Comparison of ENCODE assay signal across 8 cellular contexts in genomic region chr9:21994996-21995651, GRCh38. TPM values are rescaled to one million over a fixed set of nuclear protein-coding genes. Genes with fewer than 3 reads are reported as not detected.
DNase-seq lines count a peak whose midpoint lies in the region; ATAC-seq, FAIRE-seq and TF ChIP-seq lines count a peak whose summit lies in the region.

No MANE protein-coding gene starts in this region.

- H3K27ac Mint-ChIP-seq in T-cell = peak overlapping the region; percentile 86 to 94

- WGBS in GM12878 (ENCODE audit: insufficient coverage, insufficient replicate concordance, low lambda C conversion rate, missing lambda C conversion rate) = 1% methylated on average over 53 of the region's 56 CpGs

- ATAC-seq in HCT116 (peak; percentile 72), T-cell (replicated peaks in 1 of 4) (peak; percentile 73 to 81 (median 76)), GM12878 (peak; percentile 82)

- H3K27ac ChIP-seq in HCT116 (ENCODE audit: low read depth, low read length) (peak overlapping the region; percentile 89), MM.1S (ENCODE audit: low read length) (peak overlapping the region; percentile 16; the same call in 1 of the 2 replicates), GM12878 (ENCODE audit: control insufficient read depth, insufficient read depth) (peak overlapping the region; percentile 91), iPS-20b (ENCODE audit: low read length) (no peak overlapping the region)

- H2AFZ ChIP-seq in HCT116 (ENCODE audit: low read depth, low read length, poor library complexity, severe bottlenecking) = peak overlapping the region; percentile 69
- H2AFZ ChIP-seq in MM.1S (ENCODE audit: low read length) = no peak overlapping the region
- H2AFZ ChIP-seq in GM12878 (ENCODE audit: control insufficient read depth, low read depth, low read length) = peak overlapping the region; percentile 93

- H3K79me2 ChIP-seq in HCT116 (ENCODE audit: insufficient read depth, low read length) = peaks cover 56% of the 10 kb centered on the region
- H3K79me2 ChIP-seq in MM.1S (ENCODE audit: low read length) = no peaks in the 10 kb centered on the region
- peaks cover 30% of the 10 kb centered on the region for H3K79me2 ChIP-seq in GM12878 (ENCODE audit: control insufficient read depth, insufficient read depth, low read length)

- peak overlapping the region; percentile 91 to 96 (median 93) for H3K4me3 Mint-ChIP-seq in T-cell

- peaks cover 16 to 17% (median 17%) of the 10 kb centered on the region in 3 donors for H3K4me1 Mint-ChIP-seq in T-cell

- H3K9ac ChIP-seq in HCT116 (ENCODE audit: low read length) (peak overlapping the region; percentile 86), MM.1S (ENCODE audit: low read length) (no peak overlapping the region), GM12878 (ENCODE audit: control insufficient read depth, insufficient read depth, low read length) (peak overlapping the region; percentile 93), iPS-20b (ENCODE audit: low read depth, low read length) (no peak overlapping the region), skeletal muscle satellite cell (ENCODE audit: low read depth, low read length) (peak overlapping the region; percentile 89)

- peak; percentile 86 for FAIRE-seq in GM12878 (lab: Jason Lieb, UNC)
- FAIRE-seq in H54 (lab: Jason Lieb, UNC) = no peak

- H3K9me2 ChIP-seq in HCT116 (ENCODE audit: insufficient read depth) (no peaks in the 10 kb centered on the region), MM.1S (replicated peaks; ENCODE audit: insufficient read depth, low read length) (no peaks in the 10 kb centered on the region)

- TF ChIP-seq CTCF in GM12873 (IDR thresholded peaks at IDR 0.05; ENCODE audit: insufficient read depth, low read depth, low read length, missing control alignments) (peak; percentile 11), HCT116 (IDR thresholded peaks at IDR 0.05 in 2 of 3, conservative IDR thresholded peaks at IDR 0.05 in 1 of 3; ENCODE audit: borderline replicate concordance in 1 of 3, insufficient read depth in 1 of 3, low read depth in 2 of 3, low read length in 2 of 3) (no peak), MM.1S (IDR thresholded peaks at IDR 0.05; ENCODE audit: low read length) (no peak), GM12878 (IDR thresholded peaks at IDR 0.05 in 2 of 3, conservative IDR thresholded peaks at IDR 0.05 in 1 of 3; ENCODE audit: control insufficient read depth in 2 of 3, extremely low read depth in 1 of 3, insufficient read depth in 1 of 3, low read depth in 3 of 3, low read length in 3 of 3) (no peak)

- no peaks in the 10 kb centered on the region for H3F3A ChIP-seq in MM.1S (ENCODE audit: insufficient read depth, low read length)

- POLR2A ChIA-PET in HCT116 (lab: Charles Lee) (interaction anchor here (0.6 to 1.4 kb wide), 4 partner anchors 13 to 46 kb away, joined by 3 to 5 read pairs (median 4); partner anchors contain the start of gene CDKN2B), T-cell (lab: Charles Lee) (interaction anchor here (0.6 to 1.0 kb wide), 3 partner anchors 13 to 39 kb away, joined by 3 to 7 read pairs (median 5); no protein-coding TSS in a partner anchor), GM12878 (lab: Charles Lee) (no interaction called here)

- H3K4me3 ChIP-seq in HCT116 (replicated peaks in 1 of 2; ENCODE audit: low read depth in 1 of 2, low read length in 2 of 2) (peak overlapping the region; percentile 79 to 81), MM.1S (ENCODE audit: low read length) (no peak overlapping the region), GM12878 (peak overlapping the region; percentile 89), iPS-20b (ENCODE audit: low read length) (peak overlapping the region; percentile 80), skeletal muscle satellite cell (ENCODE audit: low read length) (peak overlapping the region; percentile 90)

- peaks cover 3 to 6% of the 10 kb centered on the region in 2 donors for H3K27me3 Mint-ChIP-seq in T-cell

- H3K9me3 Mint-ChIP-seq in T-cell = no peaks in the 10 kb centered on the region

- intact Hi-C loops in HCT116 (cut with micrococcal nuclease) = no loop called here
- intact Hi-C loops in GM12878 (cut with micrococcal nuclease; ENCODE audit: unreplicated experiment) = loop anchor here (5.0 kb wide), 1 partner anchor 163 kb away; no protein-coding TSS in a partner anchor

- CTCF ChIA-PET in HCT116 (lab: Charles Lee) = interaction anchor here (0.7 to 3.2 kb wide), 5 partner anchors 14 to 249 kb away, joined by 3 to 36 read pairs (median 4); partner anchors contain the start of gene CDKN2B
- CTCF ChIA-PET in T-cell (lab: Charles Lee) = interaction anchor here (0.6 to 4.3 kb wide), 6 partner anchors 12 to 497 kb away, joined by 3 to 24 read pairs (median 4); partner anchors contain the start of gene CDKN2B (in 1 of the 2)
- CTCF ChIA-PET in GM12878 (lab: Yijun Ruan, JAX) = interaction anchor here (0.6 to 7.9 kb wide), 6 partner anchors 13 to 1110 kb away, joined by 3 to 54 read pairs (median 4); partner anchors contain the start of gene CDKN2B

- BruUV-seq in HCT116 (replicated peaks; lab: Mats Ljungman, UMichigan) = no TSS peak
- TSS peak; percentile 68 for BruUV-seq in GM12878 (replicated peaks; lab: Mats Ljungman, UMichigan)

- no peak for TF ChIP-seq POLR2A in HCT116 (IDR thresholded peaks at IDR 0.05; ENCODE audit: borderline replicate concordance, extremely low read depth, insufficient read depth, insufficient read length)
- peak; percentile 69 for TF ChIP-seq POLR2A in GM12878 (IDR thresholded peaks at IDR 0.05; ENCODE audit: low read depth, low read length)
- TF ChIP-seq POLR2A in H54 (IDR thresholded peaks at IDR 0.05; ENCODE audit: low read depth, low read length) = no peak

- no peaks in the 10 kb centered on the region for H3K9me3 ChIP-seq in HCT116 (ENCODE audit: control insufficient read depth in 1 of 2, insufficient read depth in 1 of 2, low read depth in 1 of 2, low read length in 2 of 2)
- no peaks in the 10 kb centered on the region for H3K9me3 ChIP-seq in MM.1S (replicated peaks; ENCODE audit: insufficient read depth, low read length)
- H3K9me3 ChIP-seq in GM12878 (replicated peaks; ENCODE audit: control insufficient read depth, insufficient read depth, low read length) = no peaks in the 10 kb centered on the region
- H3K9me3 ChIP-seq in iPS-20b (ENCODE audit: insufficient read depth, low read depth, low read length) = no peaks in the 10 kb centered on the region
- no peaks in the 10 kb centered on the region for H3K9me3 ChIP-seq in skeletal muscle satellite cell (replicated peaks; ENCODE audit: low read length)

- H3K4me2 ChIP-seq in HCT116 (ENCODE audit: low read length) (peak overlapping the region; percentile 91), MM.1S (ENCODE audit: low read depth, low read length) (no peak overlapping the region), GM12878 (ENCODE audit: control insufficient read depth, insufficient read depth) (peak overlapping the region; percentile 96), skeletal muscle satellite cell (ENCODE audit: low read length) (peak overlapping the region; percentile 83)

- TF ChIP-seq EP300 in GM12878 (IDR thresholded peaks at IDR 0.05; ENCODE audit: borderline replicate concordance in 1 of 2, control insufficient read depth in 1 of 2, low read depth in 2 of 2, low read length in 2 of 2) = no peak

- H4K20me1 ChIP-seq in HCT116 (ENCODE audit: insufficient read depth) (no peaks in the 10 kb centered on the region), MM.1S (ENCODE audit: insufficient read depth, low read length) (no peaks in the 10 kb centered on the region), GM12878 (ENCODE audit: control insufficient read depth, insufficient read depth) (no peaks in the 10 kb centered on the region)

- DNase-seq in HCT116 (ENCODE audit: low read depth, low spot score) (peak; percentile 56), MM.1S (no peak), T-cell (peak; percentile 36 to 80 (median 69)), GM12878 (ENCODE audit: low read depth, low spot score) (peak; percentile 55), H54 (ENCODE audit: insufficient read length, low spot score) (no peak)

- RAD21 ChIA-PET in HCT116 (lab: Charles Lee; ENCODE audit: low non-redundant PET in 1 of 2, low total read pairs in 2 of 2, uncharacterized antibody in 2 of 2, unreplicated experiment in 2 of 2) (interaction anchor here (0.6 to 0.7 kb wide), 3 partner anchors 20 to 106 kb away, joined by 3 to 5 read pairs (median 4); no protein-coding TSS in a partner anchor), GM12878 (lab: Charles Lee; ENCODE audit: unreplicated experiment) (interaction anchor here (1.4 to 1.9 kb wide), 3 partner anchors 8 to 182 kb away, joined by 3 to 6 read pairs (median 4); partner anchors contain the start of gene CDKN2B)

- H3K4me1 ChIP-seq in HCT116 (ENCODE audit: control insufficient read depth in 1 of 2, insufficient read depth in 2 of 2, low read length in 2 of 2) = peaks cover 4 to 19% of the 10 kb centered on the region in 2 experiments; a peak in 3 of 4 replicates
- no peaks in the 10 kb centered on the region for H3K4me1 ChIP-seq in MM.1S (ENCODE audit: low read length)
- H3K4me1 ChIP-seq in GM12878 (ENCODE audit: control insufficient read depth, insufficient read depth, low read length) = peaks cover 4% of the 10 kb centered on the region; the same call in 1 of the 2 replicates
- peaks cover 17% of the 10 kb centered on the region for H3K4me1 ChIP-seq in iPS-20b (ENCODE audit: insufficient read depth, low read length)
- peaks cover 26% of the 10 kb centered on the region for H3K4me1 ChIP-seq in skeletal muscle satellite cell (ENCODE audit: control insufficient read depth, insufficient read depth, low read length)

- H3K36me3 ChIP-seq in HCT116 (ENCODE audit: control insufficient read depth in 1 of 2, insufficient read depth in 2 of 2, low read length in 2 of 2) = no peaks in the 10 kb centered on the region
- no peaks in the 10 kb centered on the region for H3K36me3 ChIP-seq in MM.1S (replicated peaks; ENCODE audit: insufficient read depth, low read length)
- no peaks in the 10 kb centered on the region for H3K36me3 ChIP-seq in GM12878 (ENCODE audit: control insufficient read depth in 2 of 2, insufficient read depth in 2 of 2, low read length in 1 of 2)
- no peaks in the 10 kb centered on the region for H3K36me3 ChIP-seq in iPS-20b (ENCODE audit: insufficient read depth, low read depth, low read length)
- H3K36me3 ChIP-seq in skeletal muscle satellite cell (ENCODE audit: insufficient read depth, low read length) = no peaks in the 10 kb centered on the region

- TF ChIP-seq RAD21 in HCT116 (IDR thresholded peaks at IDR 0.05; ENCODE audit: low read depth) (no peak), GM12878 (IDR thresholded peaks at IDR 0.05; ENCODE audit: insufficient read depth, low read depth, low read length) (no peak)

- in situ Hi-C loops in GM12878 (cut with MboI) = no loop called here

- no peaks in the 10 kb centered on the region for H3K36me3 Mint-ChIP-seq in T-cell

- SMC1A ChIA-PET in GM12878 (lab: Charles Lee; ENCODE audit: uncharacterized antibody, unreplicated experiment) = interaction anchor here (0.5 to 3.8 kb wide), 4 partner anchors 10 to 187 kb away, joined by 3 to 16 read pairs (median 4); partner anchors contain the start of gene CDKN2B

- H3K27me3 ChIP-seq in HCT116 (ENCODE audit: insufficient read depth, low read length) = no peaks in the 10 kb centered on the region
- no peaks in the 10 kb centered on the region for H3K27me3 ChIP-seq in MM.1S (replicated peaks; ENCODE audit: insufficient read depth, low read length)
- no peaks in the 10 kb centered on the region for H3K27me3 ChIP-seq in GM12878 (replicated peaks in 1 of 2; ENCODE audit: control insufficient read depth in 2 of 2, insufficient read depth in 2 of 2, low read length in 1 of 2)
- peaks cover 99% of the 10 kb centered on the region for H3K27me3 ChIP-seq in iPS-20b (ENCODE audit: insufficient read depth, low read length)
- no peaks in the 10 kb centered on the region for H3K27me3 ChIP-seq in skeletal muscle satellite cell (ENCODE audit: control insufficient read depth, insufficient read depth, low read length)

RNA-seq across cellular contexts. Expression of gene CDKN2B-AS1, which starts 0.5 kb away (rescaled TPM):
- total RNA-seq in HCT116 (2021; ENCODE audit: unreplicated experiment) = 1.7 TPM
- polyA plus RNA-seq in HCT116 (2012) = 0.81 and 1.1 TPM in 2 replicates
- total RNA-seq in T-cell = 1 to 10 TPM; 1.1 to 1.5 (median 1.4) TPM
- total RNA-seq in GM12878 (2013; cell fraction: nucleolus; rRNA removed) = 2.9 and 3.3 TPM in 2 replicates
- total RNA-seq in GM12878 (2014; rRNA removed) = 1.0 and 2.0 TPM in 2 replicates
- 1.5 and 1.7 TPM in 2 replicates for total RNA-seq in GM12878 (2014; rRNA removed; fragmentation: Illumina TruSeq; extraction: Trizol)
- 0.98 and 1.3 TPM in 2 replicates for total RNA-seq in GM12878 (2021)
- polyA plus RNA-seq in GM12878 (2011; ENCODE audit: low read depth) = 0.49 TPM
- polyA plus RNA-seq in GM12878 (2011; rRNA removed) = 1.5 and 1.9 TPM in 2 replicates
- 0.55 and 0.94 TPM in 2 replicates for polyA plus RNA-seq in GM12878 (2011; cell fraction: cytosol; rRNA removed)
- 3.2 and 3.3 TPM in 2 replicates for polyA plus RNA-seq in GM12878 (2011; cell fraction: nucleus; rRNA removed)
- 0.54 and 0.67 TPM in 2 replicates for polyA plus RNA-seq in GM12878 (2012)
- polyA plus RNA-seq in GM12878 (2014; fragmentation: Illumina TruSeq; extraction: Trizol) = 0.38 and 0.69 TPM in 2 replicates
- under 1 TPM in 1 of 2 experiments, not detected in 1; 0.22 TPM for polyA plus RNA-seq in GM12878 (2014; fragmentation: Nextera tagmentation; extraction: Ambion mirVana)
- polyA plus RNA-seq in GM12878 (2014; rRNA removed) = 2.1 and 2.2 TPM in 2 replicates
- under 1 TPM; 0.66 to 0.88 TPM for polyA plus RNA-seq in GM12878 (2016; fragmentation: Nextera tagmentation; extraction: Ambion mirVana)
- polyA minus RNA-seq in GM12878 (2011; rRNA and poly(A)+ RNA removed) = 1.8 and 2.3 TPM in 2 replicates
- 0.73 TPM in 1 of 2 replicates, not detected in the other for polyA minus RNA-seq in GM12878 (2011; cell fraction: cytosol; rRNA and poly(A)+ RNA removed)
- polyA minus RNA-seq in GM12878 (2011; cell fraction: nucleus; rRNA and poly(A)+ RNA removed) = 3.9 and 7.8 TPM in 2 replicates
- total RNA-seq in skeletal muscle satellite cell (2012; rRNA removed) = 3.3 and 3.5 TPM in 2 replicates

RNA-seq across cellular contexts. Expression of gene CDKN2A, which starts 0.9 kb away (rescaled TPM):
- total RNA-seq in HCT116 (2021; ENCODE audit: unreplicated experiment) (89.7 TPM), T-cell (1 to 10 TPM; 3.6 to 9.3 (median 4.6) TPM), GM12878 (2014; rRNA removed) (29.0 and 34.5 TPM in 2 replicates), GM12878 (2014; rRNA removed; fragmentation: Illumina TruSeq; extraction: Trizol) (5.6 and 6.1 TPM in 2 replicates), GM12878 (2021) (28.0 and 30.6 TPM in 2 replicates)
- 52.1 and 57.0 TPM in 2 replicates for polyA plus RNA-seq in HCT116 (2012)
- 4.5 and 7.0 TPM in 2 replicates for total RNA-seq in GM12878 (2013; cell fraction: nucleolus; rRNA removed)
- polyA plus RNA-seq in GM12878 (2011; ENCODE audit: low read depth) = 3.2 TPM
- polyA plus RNA-seq in GM12878 (2011; rRNA removed) (5.3 and 6.3 TPM in 2 replicates), GM12878 (2014; fragmentation: Illumina TruSeq; extraction: Trizol) (3.9 and 8.8 TPM in 2 replicates), GM12878 (2014; fragmentation: Nextera tagmentation; extraction: Ambion mirVana) (1 to 10 TPM in 1 of 2 experiments, under 1 TPM in 1; 0.84 to 2.3 TPM), GM12878 (2014; rRNA removed) (40.1 and 48.7 TPM in 2 replicates), GM12878 (2016; fragmentation: Nextera tagmentation; extraction: Ambion mirVana) (10 to 100 TPM; 32.1 to 41.2 TPM)
- polyA plus RNA-seq in GM12878 (2011; cell fraction: cytosol; rRNA removed) = 10.1 and 22.5 TPM in 2 replicates
- 13.3 and 21.0 TPM in 2 replicates for polyA plus RNA-seq in GM12878 (2011; cell fraction: nucleus; rRNA removed)
- polyA plus RNA-seq in GM12878 (2012) = 20.0 and 21.9 TPM in 2 replicates
- polyA minus RNA-seq in GM12878 (2011; rRNA and poly(A)+ RNA removed) = 2.9 and 3.0 TPM in 2 replicates
- 5.7 and 6.1 TPM in 2 replicates for polyA minus RNA-seq in GM12878 (2011; cell fraction: cytosol; rRNA and poly(A)+ RNA removed)
- 4.4 and 11.1 TPM in 2 replicates for polyA minus RNA-seq in GM12878 (2011; cell fraction: nucleus; rRNA and poly(A)+ RNA removed)
- 51.5 and 56.1 TPM in 2 replicates for total RNA-seq in skeletal muscle satellite cell (2012; rRNA removed)

RNA-seq across cellular contexts. Expression of gene CDKN2B, which starts 14.0 kb away (rescaled TPM):
- total RNA-seq in HCT116 (2021; ENCODE audit: unreplicated experiment) = 9.8 TPM
- 6.4 and 8.4 TPM in 2 replicates for polyA plus RNA-seq in HCT116 (2012)
- total RNA-seq in T-cell = 1 to 10 TPM in 3 of 5 donors, under 1 TPM in 2; 0.33 to 4.4 (median 1.4) TPM
- not detected in 2 replicates for total RNA-seq in GM12878 (2013; cell fraction: nucleolus; rRNA removed)
- total RNA-seq in GM12878 (2014; rRNA removed) = 0.06 and 0.22 TPM in 2 replicates
- total RNA-seq in GM12878 (2014; rRNA removed; fragmentation: Illumina TruSeq; extraction: Trizol) = 0.09 and 0.14 TPM in 2 replicates
- total RNA-seq in GM12878 (2021) = 0.15 and 0.19 TPM in 2 replicates
- polyA plus RNA-seq in GM12878 (2011; ENCODE audit: low read depth) = 0.08 TPM
- polyA plus RNA-seq in GM12878 (2011; rRNA removed) = 0.03 TPM in 1 of 2 replicates, not detected in the other
- 0.03 and 0.12 TPM in 2 replicates for polyA plus RNA-seq in GM12878 (2011; cell fraction: cytosol; rRNA removed)
- polyA plus RNA-seq in GM12878 (2011; cell fraction: nucleus; rRNA removed) = 0.07 and 0.19 TPM in 2 replicates
- 0.20 and 0.27 TPM in 2 replicates for polyA plus RNA-seq in GM12878 (2012)
- polyA plus RNA-seq in GM12878 (2014; fragmentation: Illumina TruSeq; extraction: Trizol) = 0.03 and 0.06 TPM in 2 replicates
- polyA plus RNA-seq in GM12878 (2014; fragmentation: Nextera tagmentation; extraction: Ambion mirVana) = under 1 TPM; 0.04 to 0.08 TPM
- polyA plus RNA-seq in GM12878 (2014; rRNA removed) = 0.16 and 0.47 TPM in 2 replicates
- polyA plus RNA-seq in GM12878 (2016; fragmentation: Nextera tagmentation; extraction: Ambion mirVana) = under 1 TPM in 1 of 2 experiments, not detected in 1; 0.13 TPM
- polyA minus RNA-seq in GM12878 (2011; rRNA and poly(A)+ RNA removed) = 0.07 TPM in 1 of 2 replicates, not detected in the other
- polyA minus RNA-seq in GM12878 (2011; cell fraction: cytosol; rRNA and poly(A)+ RNA removed) = not detected in 2 replicates
- polyA minus RNA-seq in GM12878 (2011; cell fraction: nucleus; rRNA and poly(A)+ RNA removed) = not detected in 2 replicates
- total RNA-seq in skeletal muscle satellite cell (2012; rRNA removed) = 6.6 and 15.7 TPM in 2 replicates

Comparison
In these comparisons a context has a peak if more than half of its experiments do, and no peak if none do; other contexts are left out.
1. DNase-seq: peak in HCT116 (single experiment), T-cell (34 of 34) and GM12878 (single experiment); none in MM.1S (single experiment) and H54 (single experiment).
2. H3K9ac ChIP-seq: peak in HCT116 (single experiment), GM12878 (single experiment) and skeletal muscle satellite cell (single experiment); none in MM.1S (single experiment) and iPS-20b (single experiment).
3. Peak in every context shown above with its lines, with median percentiles within 50 percentile points of each other: ATAC-seq.